Comparison of ENCODE assay signal across 10 cellular contexts in the genomic region with DNA sequence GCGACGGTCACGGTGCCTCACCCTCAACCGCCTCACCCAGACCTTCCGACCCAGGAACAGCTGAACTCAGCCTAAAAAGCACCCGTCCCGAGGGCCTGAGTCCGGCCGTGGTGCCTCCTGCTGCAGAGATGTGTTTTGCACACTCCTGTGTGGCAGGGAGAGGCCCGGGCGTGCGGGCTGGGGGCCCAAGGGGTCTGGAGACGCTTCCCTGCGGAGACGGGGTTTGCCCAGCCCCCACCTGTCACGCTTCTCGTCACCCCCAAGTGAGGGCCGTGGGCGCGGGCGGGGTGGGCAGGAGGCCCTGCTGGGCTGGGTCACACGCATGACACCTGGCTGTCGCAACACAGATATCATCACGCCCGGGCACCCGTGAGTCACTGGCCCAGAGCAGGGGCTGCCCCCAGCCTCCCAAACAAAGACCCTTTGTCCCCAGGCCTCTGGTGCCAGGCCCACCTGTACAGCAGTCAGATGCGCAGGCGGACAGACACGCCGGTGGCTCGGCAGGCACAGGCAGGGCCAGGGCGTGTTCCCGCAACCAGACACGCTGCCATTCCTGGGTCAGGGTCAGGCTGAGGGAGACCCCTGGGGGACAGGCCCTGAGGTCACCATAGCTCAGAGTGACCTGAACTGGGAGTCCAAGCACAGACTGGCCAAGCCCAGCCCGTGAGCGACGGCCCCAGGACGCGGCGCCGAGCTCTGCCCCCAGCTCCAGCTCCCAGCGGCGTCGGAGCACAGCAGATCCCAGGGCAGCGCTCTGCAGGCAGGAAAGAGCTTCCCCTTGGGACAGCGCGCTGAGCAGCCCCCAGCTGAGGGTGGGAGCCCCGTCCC. TPM values are rescaled to one million over a fixed set of nuclear protein-coding genes. Genes with fewer than 3 reads are reported as not detected.
DNase-seq lines count a peak whose midpoint lies in the region; TF ChIP-seq lines count a peak whose summit lies in the region.
"Had no signal": no experiment of that assay in that cellular context is flagged by ENCODE, and none has a peak within 500 bp of the region (broad histone marks: within the 10 kb centered on the region; RNA-seq: fewer than 3 reads in every experiment).

No MANE protein-coding gene starts in this region.

- no peak overlapping the region for H3K4me3 ChIP-seq in fibroblast of lung (replicated peaks in 1 of 4; ENCODE audit: control extremely low read depth in 1 of 4, insufficient read depth in 1 of 4, low read depth in 3 of 4, low read length in 4 of 4)
- H3K4me3 ChIP-seq in CD8-positive, alpha-beta memory T cell (ENCODE audit: low read length), result no peak overlapping the region

- peak; percentile 15 for DNase-seq in stimulated activated naive CD4-positive, alpha-beta T cell treated with Interleukin-2 at 50 U/mL for 16 hours (lab: John Stamatoyannopoulos, UW)
- no peak for DNase-seq in stimulated activated naive CD4-positive, alpha-beta T cell (lab: John Stamatoyannopoulos, UW)
- DNase-seq in fibroblast of lung (ENCODE audit: low read depth in 2 of 2) (no peak), DMS114 treated with DMSO at 0.1 percent for 48 hours (lab: John Stamatoyannopoulos, UW; ENCODE audit: unreplicated experiment) (no peak), occipital lobe (lab: John Stamatoyannopoulos, UW) (no peak)
- DNase-seq in CD8-positive, alpha-beta memory T cell, result no peak
- DNase-seq: AML-193, NCI-H774, T-helper 1 cell had no signal

- H3K27me3 Mint-ChIP-seq in CD8-positive, alpha-beta memory T cell, result peaks cover 0 to 1% of the 10 kb centered on the region in 2 donors

- H3K9me3 Mint-ChIP-seq in CD8-positive, alpha-beta memory T cell, result no peaks in the 10 kb centered on the region

- peaks cover 8% of the 10 kb centered on the region for H3K79me2 ChIP-seq in fibroblast of lung (ENCODE audit: control insufficient read depth, insufficient read depth, low read length)

- peaks cover 6% of the 10 kb centered on the region for H3K4me1 ChIP-seq in fibroblast of lung (ENCODE audit: control insufficient read depth, extremely low read depth, insufficient read depth, low read length)
- peaks cover 4% of the 10 kb centered on the region for H3K4me1 ChIP-seq in CD8-positive, alpha-beta memory T cell (ENCODE audit: insufficient read depth, low read length)

- no peaks in the 10 kb centered on the region for H3K9me3 ChIP-seq in fibroblast of lung (ENCODE audit: control insufficient read depth, insufficient read depth, low read depth, low read length)
- no peaks in the 10 kb centered on the region for H3K9me3 ChIP-seq in CD8-positive, alpha-beta memory T cell (ENCODE audit: low read length)

- no peak overlapping the region for H3K27ac ChIP-seq in fibroblast of lung (ENCODE audit: insufficient read depth, low read length)
- H3K27ac ChIP-seq in CD8-positive, alpha-beta memory T cell (ENCODE audit: low read depth, low read length), result no peak overlapping the region

- POLR2A ChIA-PET in CD8-positive, alpha-beta memory T cell (lab: Charles Lee), result no interaction called here

- H3K36me3 Mint-ChIP-seq in CD8-positive, alpha-beta memory T cell, result peaks cover 0 to 12% (median 0%) of the 10 kb centered on the region in 3 donors

- H3K27ac Mint-ChIP-seq in CD8-positive, alpha-beta memory T cell, result no peak overlapping the region

- H3K4me3 Mint-ChIP-seq in CD8-positive, alpha-beta memory T cell, result no peak overlapping the region

- peaks cover 12 to 19% (median 15%) of the 10 kb centered on the region in 3 donors for H3K4me1 Mint-ChIP-seq in CD8-positive, alpha-beta memory T cell

- CTCF ChIA-PET in CD8-positive, alpha-beta memory T cell (lab: Charles Lee), result interaction anchor here (1.2 kb wide), 1 partner anchor 116 kb away, joined by 3 read pairs; no protein-coding TSS in a partner anchor

- no peak overlapping the region for H3K9ac ChIP-seq in fibroblast of lung (ENCODE audit: insufficient read depth, low read length)

- no peaks in the 10 kb centered on the region for H4K20me1 ChIP-seq in fibroblast of lung (ENCODE audit: control insufficient read depth, extremely low read depth, insufficient read depth, low read length)

- no peak for TF ChIP-seq CTCF in fibroblast of lung (conservative IDR thresholded peaks at IDR 0.05 in 1 of 2, IDR thresholded peaks at IDR 0.05 in 1 of 2; ENCODE audit: low read depth in 1 of 2, low read length in 2 of 2)

- H3K4me2 ChIP-seq in fibroblast of lung (ENCODE audit: extremely low read depth, insufficient read depth, low read length), result peak overlapping the region; percentile 5

- H3K27me3 ChIP-seq in fibroblast of lung (ENCODE audit: control insufficient read depth, insufficient read depth, low read length), result no peaks in the 10 kb centered on the region
- H3K27me3 ChIP-seq in CD8-positive, alpha-beta memory T cell (ENCODE audit: insufficient read depth, low read length, poor library complexity, severe bottlenecking), result no peaks in the 10 kb centered on the region

- H2AFZ ChIP-seq in fibroblast of lung (ENCODE audit: low read length), result no peak overlapping the region

- H3K36me3 ChIP-seq in fibroblast of lung (ENCODE audit: control insufficient read depth, insufficient read depth, low read length), result peaks cover 4% of the 10 kb centered on the region
- H3K36me3 ChIP-seq in CD8-positive, alpha-beta memory T cell (ENCODE audit: insufficient read depth, low read length), result no peaks in the 10 kb centered on the region

RNA-seq across cellular contexts. Expression of a gene that starts 6.1 kb away (rescaled TPM):
- 19.3 and 19.5 TPM in 2 replicates for total RNA-seq in fibroblast of lung
- 15.7 and 17.9 TPM in 2 replicates for polyA plus RNA-seq in fibroblast of lung
- polyA plus RNA-seq in fibroblast of lung (2012), result 20.9 and 21.0 TPM in 2 replicates
- polyA minus RNA-seq in fibroblast of lung (ENCODE audit: low replicate concordance), result 6.5 and 12.0 TPM in 2 replicates
- 27.1 TPM for total RNA-seq in occipital lobe
- 10 to 100 TPM; 23.7 to 24.1 TPM for total RNA-seq in CD8-positive, alpha-beta memory T cell
- polyA plus RNA-seq in CD8-positive, alpha-beta memory T cell, result 16.4 TPM

RNA-seq across cellular contexts. Expression of a gene that starts 6.3 kb away (rescaled TPM):
- 81.9 and 127 TPM in 2 replicates for total RNA-seq in fibroblast of lung
- 133 and 180 TPM in 2 replicates for polyA plus RNA-seq in fibroblast of lung
- 157 and 221 TPM in 2 replicates for polyA plus RNA-seq in fibroblast of lung (2012)
- polyA minus RNA-seq in fibroblast of lung (ENCODE audit: low replicate concordance), result 90.8 and 94.6 TPM in 2 replicates
- total RNA-seq in occipital lobe, result 18.4 TPM
- total RNA-seq in CD8-positive, alpha-beta memory T cell, result 100 to 1,000 TPM; 158 to 169 TPM
- polyA plus RNA-seq in CD8-positive, alpha-beta memory T cell, result 108 TPM

RNA-seq across cellular contexts. Expression of a gene that starts 8.4 kb away (rescaled TPM):
- total RNA-seq in fibroblast of lung (1.0 and 4.1 TPM in 2 replicates), occipital lobe (not detected)
- polyA plus RNA-seq in fibroblast of lung, result 0.27 and 0.60 TPM in 2 replicates
- 1.1 and 3.0 TPM in 2 replicates for polyA plus RNA-seq in fibroblast of lung (2012)
- polyA minus RNA-seq in fibroblast of lung (ENCODE audit: low replicate concordance), result 0.59 TPM in 1 of 2 replicates, not detected in the other
- total RNA-seq in CD8-positive, alpha-beta memory T cell, result 1 to 10 TPM in 1 of 2 experiments, under 1 TPM in 1; 0.51 to 1.1 TPM
- not detected for polyA plus RNA-seq in CD8-positive, alpha-beta memory T cell

RNA-seq across cellular contexts. Expression of a gene that starts 24.1 kb away (rescaled TPM):
- total RNA-seq in fibroblast of lung (under 0.01 and 0.17 TPM in 2 replicates), occipital lobe (not detected)
- polyA plus RNA-seq in fibroblast of lung, result 0.05 TPM in 1 of 2 replicates, not detected in the other
- polyA plus RNA-seq in fibroblast of lung (2012), result 0.10 and 0.33 TPM in 2 replicates
- polyA minus RNA-seq in fibroblast of lung (ENCODE audit: low replicate concordance), result not detected in 2 replicates
- 100 to 1,000 TPM; 180 to 193 TPM for total RNA-seq in CD8-positive, alpha-beta memory T cell
- polyA plus RNA-seq in CD8-positive, alpha-beta memory T cell, result 1.9 TPM

RNA-seq across cellular contexts. Expression of a gene that starts 31.7 kb away (rescaled TPM):
- total RNA-seq in fibroblast of lung, result 0.77 and 1.3 TPM in 2 replicates
- 0.10 TPM in 1 of 2 replicates, not detected in the other for polyA plus RNA-seq in fibroblast of lung
- 0.10 and 0.41 TPM in 2 replicates for polyA plus RNA-seq in fibroblast of lung (2012)
- not detected in 2 replicates for polyA minus RNA-seq in fibroblast of lung (ENCODE audit: low replicate concordance)
- not detected for total RNA-seq in occipital lobe
- total RNA-seq in CD8-positive, alpha-beta memory T cell, result 10 to 100 TPM; 91.0 to 97.1 TPM
- 2.0 TPM for polyA plus RNA-seq in CD8-positive, alpha-beta memory T cell
- total RNA-seq: neural crest cell had no signal
